In genomic region chr5:159186319-159186718, GRCh38 we compare ENCODE assay signal across 16 cellular contexts. TPM values are rescaled to one million over a fixed set of nuclear protein-coding genes. Genes with fewer than 3 reads are reported as not detected.
DNase-seq lines count a peak whose midpoint lies in the region; ATAC-seq, FAIRE-seq and TF ChIP-seq lines count a peak whose summit lies in the region.
"Had no signal": no experiment of that assay in that cellular context is flagged by ENCODE, and none has a peak within 500 bp of the region (broad histone marks: within the 10 kb centered on the region; RNA-seq: fewer than 3 reads in every experiment).

No MANE protein-coding gene starts in this region.

- peak in 1 of 2 experiments; percentile 70; a peak in 2 of 5 replicates for TF ChIP-seq EP300 in A549 (IDR thresholded peaks at IDR 0.05)

- H3K27ac ChIP-seq in A549 = peak overlapping the region; percentile 91 to 94

- FAIRE-seq in A549 (lab: Jason Lieb, UNC) = peak; percentile 86
- FAIRE-seq: urothelium cell line had no signal

- no peak for TF ChIP-seq RAD21 in A549 (conservative IDR thresholded peaks at IDR 0.05 in 1 of 2, IDR thresholded peaks at IDR 0.05 in 1 of 2)

- intact Hi-C loops in mucosa of descending colon (cut with DNase I, micrococcal nuclease) = no loop called here

- H3K4me3 ChIP-seq in A549 (no peak overlapping the region), mucosa of descending colon (no peak overlapping the region)

- TF ChIP-seq CTCF in A549 (IDR thresholded peaks at IDR 0.05) (no peak), mucosa of descending colon (IDR thresholded peaks at IDR 0.05) (no peak)

- H3K36me3 ChIP-seq in mucosa of descending colon (ENCODE audit: low read depth) = no peaks in the 10 kb centered on the region

- peak in 1 of 2 experiments; percentile 86 for DNase-seq in A549 (ENCODE audit: low read depth in 1 of 2, low spot score in 1 of 2)
- peak; percentile 4 for DNase-seq in DMS53 treated with DMSO at 0.1 percent for 48 hours (lab: John Stamatoyannopoulos, UW; ENCODE audit: unreplicated experiment)
- DNase-seq in astrocyte of the hippocampus (ENCODE audit: low read depth, low spot score) = peak; percentile 23
- DNase-seq in mucosa of descending colon = no peak
- no peak for DNase-seq in iPS-NIHi7 (ENCODE audit: extremely low spot score)
- no peak for DNase-seq in activated CD4-positive, CD25-positive, alpha-beta regulatory T cell (lab: John Stamatoyannopoulos, UW)
- no peak for DNase-seq in RKO (ENCODE audit: low spot score)
- DNase-seq: activated CD4-positive, alpha-beta T cell treated with anti-CD3 and anti-CD28 coated beads, Interleukin-2, amount 10 ng/mL, durations not matched to agents 7 days and 5 days; AML-193; DMS153; NCI-H2171 treated with DMSO at 0.1 percent for 48 hours; stimulated activated CD4-positive, alpha-beta T cell treated with anti-CD3 and anti-CD28 coated beads, Interleukin-4, amount 100 ng/mL, for 4 hours; T-helper 2 cell had no signal

- POLR2A ChIA-PET in A549 (lab: Yijun Ruan, JAX) = interaction anchor here (1.2 kb wide), 1 partner anchor 10 kb away, joined by 6 read pairs; no protein-coding TSS in a partner anchor

- H3K4me1 ChIP-seq in A549 (peaks cover 98% of the 10 kb centered on the region), mucosa of descending colon (ENCODE audit: low read depth) (no peaks in the 10 kb centered on the region)

- WGBS in A549 (ENCODE audit: missing lambda C conversion rate) = 6% methylated on average over 4 of the region's 4 CpGs

- peak; percentile 32 to 61; a peak in 3 of 6 replicates for ATAC-seq in A549
- peak; percentile 93 for ATAC-seq in mucosa of descending colon
- no peak for ATAC-seq in HG03280 (IDR thresholded peaks at IDR 0.05; ENCODE audit: unreplicated experiment)
- ATAC-seq: activated T-helper 17 cell treated with anti-CD3 and anti-CD28 coated beads, Interleukin-2, amount 50 U/mL, for 72 hours had no signal

- no peaks in the 10 kb centered on the region for H3K9me3 ChIP-seq in A549
- no peaks in the 10 kb centered on the region for H3K9me3 ChIP-seq in mucosa of descending colon

- CTCF ChIA-PET in A549 (lab: Yijun Ruan, JAX) = interaction anchor here (0.8 to 1.3 kb wide), 6 partner anchors 15 to 130 kb away, joined by 3 to 6 read pairs (median 3); no protein-coding TSS in a partner anchor

- peak overlapping the region; percentile 79 for H3K4me2 ChIP-seq in A549

- TF ChIP-seq POLR2A in A549 (IDR thresholded peaks at IDR 0.05; ENCODE audit: low read length) = no peak

TF ChIP-seq in A549, 52 proteins besides CTCF, POLR2A, EP300 and RAD21:
- TF ChIP-seq FOSL2 (IDR thresholded peaks at IDR 0.05) (no peak), FOSL2 (CRISPR knock-in tag; IDR thresholded peaks at IDR 0.05) (peak; percentile 56), HDAC2 (IDR thresholded peaks at IDR 0.05) (no peak), GATA3 (IDR thresholded peaks at IDR 0.05; ENCODE audit: borderline replicate concordance) (peak; percentile 74), CEBPB (IDR thresholded peaks at IDR 0.05) (peak; percentile 6 to 42; a peak in 1 of 4 replicates), FOXS1 (CRISPR knock-in tag; IDR thresholded peaks at IDR 0.05) (0 out of 2 replicates have a peak, but pooled peaks have one; percentile 11)

RNA-seq across cellular contexts. Expression of gene RNF145, which starts 23.0 kb away (rescaled TPM):
- polyA plus RNA-seq in A549 (2011; rRNA removed) (122 and 147 TPM in 2 replicates), A549 (2017; fragmentation: RNase III; extraction: RNeasy Plus Mini Kit Qiagen cat#74134 plus additional on column Dnase treatment) (120 to 146 TPM (median 137 TPM) in 3 replicates)
- polyA plus RNA-seq in A549 (2012; cell fraction: cytosol; rRNA removed) = 38.4 and 45.0 TPM in 2 replicates
- 20.9 and 43.9 TPM in 2 replicates for polyA plus RNA-seq in A549 (2012; cell fraction: nucleus; rRNA removed)
- 82.2 and 83.3 TPM in 2 replicates for polyA minus RNA-seq in A549 (2011; rRNA and poly(A)+ RNA removed)
- 10 to 100 TPM; 50.0 to 72.6 (median 57.2) TPM for total RNA-seq in mucosa of descending colon

Comparison
In these comparisons a context has a peak if more than half of its experiments do, and no peak if none do; other contexts are left out.
1. DNase-seq: peak in DMS53 treated with DMSO at 0.1 percent for 48 hours (single experiment) and astrocyte of the hippocampus (single experiment); none in mucosa of descending colon (0 of 3), iPS-NIHi7 (single experiment), activated CD4-positive, CD25-positive, alpha-beta regulatory T cell (0 of 4) and RKO (single experiment).